Comparison of ENCODE assay signal across 19 cellular contexts in genomic region chr7:140596751-140597424, GRCh38. TPM values are rescaled to one million over a fixed set of nuclear protein-coding genes. Genes with fewer than 3 reads are reported as not detected.
DNase-seq lines count a peak whose midpoint lies in the region; ATAC-seq, FAIRE-seq and TF ChIP-seq lines count a peak whose summit lies in the region.
"Had no signal": no experiment of that assay in that cellular context is flagged by ENCODE, and none has a peak within 500 bp of the region (broad histone marks: within the 10 kb centered on the region; RNA-seq: fewer than 3 reads in every experiment).

No MANE protein-coding gene starts in this region.

- in situ Hi-C loops in K562 (cut with MboI) (no loop called here), GM13976 (cut with MboI; ENCODE audit: low sequenced_read_pairs, unreplicated experiment) (no loop called here)

- H3K4me3 ChIP-seq in K562 (no peak overlapping the region), right atrium auricular region (no peak overlapping the region)
- H3K4me3 ChIP-seq: SJCRH30 had no signal

- no peak overlapping the region for H2AFZ ChIP-seq in K562 (ENCODE audit: low read depth, low read length)

- H3K27me3 Mint-ChIP-seq in naive thymus-derived CD8-positive, alpha-beta T cell: peaks cover 0 to 16% (median 7%) of the 10 kb centered on the region in 5 donors

- CTCF ChIA-PET in K562 (lab: Yijun Ruan, JAX; ENCODE audit: low intra/inter-chr PET ratio): no interaction called here

- H3K36me3 Mint-ChIP-seq in naive thymus-derived CD8-positive, alpha-beta T cell: peaks cover 0 to 1% (median 0%) of the 10 kb centered on the region in 3 donors
- H3K36me3 Mint-ChIP-seq: CD4-positive, alpha-beta memory T cell; naive thymus-derived CD4-positive, alpha-beta T cell; stimulated activated memory B cell treated with anti-CD40 and anti-IgM and Interleukin-4, amounts not matched to agents 10 μg/mL and 1 μg/mL and 100 μg/mL, for 72 hours had no signal

- no peak for TF ChIP-seq POLR2A in K562 (conservative IDR thresholded peaks at IDR 0.05)

- peak; percentile 54 for DNase-seq in DMS 273 (lab: John Stamatoyannopoulos, UW; ENCODE audit: unreplicated experiment)
- no peak for DNase-seq in DMS 273 treated with DMSO at 0.1 percent for 48 hours (lab: John Stamatoyannopoulos, UW)
- no peak for DNase-seq in K562 (ENCODE audit: extremely low read depth in 1 of 4, low spot score in 3 of 4)
- DNase-seq in right atrium auricular region (ENCODE audit: low spot score): no peak
- DNase-seq in stromal cell of bone marrow (ENCODE audit: low read depth): peak; percentile 66
- no peak for DNase-seq in naive thymus-derived CD8-positive, alpha-beta T cell
- no peak for DNase-seq in stimulated activated naive CD4-positive, alpha-beta T cell treated with Interleukin-2 at 50 U/mL for 16 hours (lab: John Stamatoyannopoulos, UW)
- DNase-seq in GM13976 (ENCODE audit: low spot score): no peak
- DNase-seq: activated CD8-positive, alpha-beta T cell treated with anti-CD3 and anti-CD28 coated beads, Interleukin-2, amount 10 ng/mL, durations not matched to agents 7 days and 5 days; anterior cingulate cortex; CD4-positive, alpha-beta memory T cell; Kasumi-1; naive thymus-derived CD4-positive, alpha-beta T cell; NCI-H1930; NK-92 treated with Interleukin-12 subunit alpha and Interleukin-12 subunit beta, amount 100 ng/mL, for 24 hours had no signal

- TF ChIP-seq EP300 in K562 (IDR thresholded peaks at IDR 0.05; ENCODE audit: low read length): no peak

- H3K4me2 ChIP-seq in K562 (ENCODE audit: insufficient read depth, low read length): no peak overlapping the region

- no peak for TF ChIP-seq RAD21 in K562 (CRISPR knock-in tag; conservative IDR thresholded peaks at IDR 0.05 in 1 of 2, IDR thresholded peaks at IDR 0.05 in 1 of 2)

- no peak for TF ChIP-seq CTCF in K562 (IDR thresholded peaks at IDR 0.05 in 2 of 3, conservative IDR thresholded peaks at IDR 0.05 in 1 of 3; ENCODE audit: insufficient read depth in 2 of 3, low read depth in 1 of 3, low read length in 3 of 3)
- TF ChIP-seq CTCF in right atrium auricular region (IDR thresholded peaks at IDR 0.05): no peak
- no peak for TF ChIP-seq CTCF in GM13976 (IDR thresholded peaks at IDR 0.05; ENCODE audit: borderline replicate concordance, control extremely low read depth, extremely low read depth, insufficient read depth, missing control alignments)

- H3K4me3 Mint-ChIP-seq in naive thymus-derived CD8-positive, alpha-beta T cell: no peak overlapping the region
- H3K4me3 Mint-ChIP-seq: activated CD8-positive, alpha-beta T cell treated with anti-CD3 and anti-CD28 coated beads, Interleukin-2, amount 10 ng/mL, durations not matched to agents 7 days and 5 days; CD4-positive, alpha-beta memory T cell; naive thymus-derived CD4-positive, alpha-beta T cell; stimulated activated memory B cell treated with anti-CD40 and anti-IgM and Interleukin-4, amounts not matched to agents 10 μg/mL and 1 μg/mL and 100 μg/mL, for 72 hours had no signal

- no peak overlapping the region for H3K9ac ChIP-seq in K562 (ENCODE audit: insufficient read depth in 1 of 2, low read depth in 2 of 2, low read length in 2 of 2)

- H3K9me3 Mint-ChIP-seq in naive thymus-derived CD8-positive, alpha-beta T cell: no peaks in the 10 kb centered on the region
- H3K9me3 Mint-ChIP-seq: CD4-positive, alpha-beta memory T cell; naive thymus-derived CD4-positive, alpha-beta T cell; stimulated activated memory B cell treated with anti-CD40 and anti-IgM and Interleukin-4, amounts not matched to agents 10 μg/mL and 1 μg/mL and 100 μg/mL, for 72 hours had no signal

- 3% methylated on average over 6 of the region's 6 CpGs for whole genome bisulfite sequencing in K562 (ENCODE audit: insufficient coverage, low coverage, missing lambda C conversion rate)

- H3K79me2 ChIP-seq in K562 (ENCODE audit: control insufficient read depth, insufficient read depth, low read length): no peaks in the 10 kb centered on the region

- no peaks in the 10 kb centered on the region for H3K9me1 ChIP-seq in K562 (ENCODE audit: control insufficient read depth, insufficient read depth, low read length)

- POLR2A ChIA-PET in K562 (lab: Yijun Ruan, JAX): interaction anchor here (1.1 to 2.3 kb wide), 2 partner anchors 10 to 118 kb away, joined by 3 to 9 read pairs; no protein-coding TSS in a partner anchor
- POLR2A ChIA-PET in naive thymus-derived CD8-positive, alpha-beta T cell (lab: Charles Lee): no interaction called here

- H3K36me3 ChIP-seq in K562 (ENCODE audit: control insufficient read depth, insufficient read depth, low read length) (no peaks in the 10 kb centered on the region), right atrium auricular region (no peaks in the 10 kb centered on the region)
- H3K36me3 ChIP-seq: SJCRH30 had no signal

- ATAC-seq in K562: no peak
- ATAC-seq in naive thymus-derived CD8-positive, alpha-beta T cell: no peak
- ATAC-seq: activated CD8-positive, alpha-beta T cell treated with anti-CD3 and anti-CD28 coated beads, Interleukin-2, amount 10 ng/mL, durations not matched to agents 7 days and 5 days; HCT116; naive thymus-derived CD4-positive, alpha-beta T cell; stimulated activated memory B cell treated with anti-CD40 and anti-IgM and Interleukin-4, amounts not matched to agents 10 μg/mL and 1 μg/mL and 100 μg/mL, for 72 hours had no signal

- intact Hi-C loops in K562 (cut with micrococcal nuclease): loop anchor here (5.0 kb wide), 2 partner anchors 80 to 120 kb away; partner anchors contain the start of gene MKRN1

- no peak overlapping the region for H3K27ac Mint-ChIP-seq in naive thymus-derived CD8-positive, alpha-beta T cell
- H3K27ac Mint-ChIP-seq: activated CD8-positive, alpha-beta T cell treated with anti-CD3 and anti-CD28 coated beads, Interleukin-2, amount 10 ng/mL, durations not matched to agents 7 days and 5 days; naive thymus-derived CD4-positive, alpha-beta T cell; stimulated activated memory B cell treated with anti-CD40 and anti-IgM and Interleukin-4, amounts not matched to agents 10 μg/mL and 1 μg/mL and 100 μg/mL, for 72 hours had no signal

- peaks cover 5 to 12% (median 9%) of the 10 kb centered on the region in 4 donors for H3K4me1 Mint-ChIP-seq in naive thymus-derived CD8-positive, alpha-beta T cell

- H3K9me3 ChIP-seq in K562 (replicated peaks; ENCODE audit: control insufficient read depth, insufficient read depth, low read depth, low read length) (no peaks in the 10 kb centered on the region), right atrium auricular region (no peaks in the 10 kb centered on the region)
- H3K9me3 ChIP-seq: SJCRH30 had no signal

- FAIRE-seq in K562 (lab: Jason Lieb, UNC): no peak

- H3K4me1 ChIP-seq in K562 (replicated peaks in 1 of 2; ENCODE audit: control insufficient read depth in 2 of 2, insufficient read depth in 2 of 2, low read length in 2 of 2): no peaks in the 10 kb centered on the region
- H3K4me1 ChIP-seq in right atrium auricular region: peaks cover 0 to 20% of the 10 kb centered on the region in 2 donors

- peaks cover 3% of the 10 kb centered on the region; the same call in 1 of the 2 replicates for H4K20me1 ChIP-seq in K562 (replicated peaks; ENCODE audit: control insufficient read depth, insufficient read depth, low read length)

- no TSS peak for BruUV-seq in K562 (replicated peaks; lab: Mats Ljungman, UMichigan)

- H3K27me3 ChIP-seq in K562 (ENCODE audit: control insufficient read depth in 2 of 2, insufficient read depth in 2 of 2, low read length in 2 of 2): peaks cover 47 to 58% of the 10 kb centered on the region in 2 experiments
- no peaks in the 10 kb centered on the region for H3K27me3 ChIP-seq in right atrium auricular region
- H3K27me3 ChIP-seq: SJCRH30 had no signal

- H3K27ac ChIP-seq in K562 (ENCODE audit: extremely low read depth, low read depth, low read length): no peak overlapping the region
- peak overlapping the region; percentile 40 to 58 for H3K27ac ChIP-seq in right atrium auricular region
- H3K27ac ChIP-seq: 22Rv1, SJCRH30 had no signal

TF ChIP-seq in K562, 482 proteins besides CTCF, POLR2A, EP300 and RAD21 (continues in another document):
- TF ChIP-seq CBX2 (IDR thresholded peaks at IDR 0.05; ENCODE audit: insufficient read depth, low read length, poor library complexity, severe bottlenecking) (peak; percentile 51), TFE3 (CRISPR knock-in tag; IDR thresholded peaks at IDR 0.05) (peak; percentile 67; the same call in 1 of the 2 replicates)

RNA-seq across cellular contexts. Expression of gene DENND2A, which starts 43.7 kb away (rescaled TPM):
- not detected in 2 replicates for total RNA-seq in K562 (2011; cell fraction: chromatin; rRNA removed; ENCODE audit: low replicate concordance)
- not detected in 2 replicates for total RNA-seq in K562 (2011; cell fraction: nucleolus; rRNA removed)
- total RNA-seq in K562 (2011; cell fraction: nucleoplasm; rRNA removed): not detected in 2 replicates
- total RNA-seq in K562 (2014; rRNA removed) (not detected in 2 replicates), K562 (2014; rRNA removed; fragmentation: Illumina TruSeq; extraction: Trizol) (not detected in 2 replicates), K562 (2015; rRNA removed; fragmentation: Illumina TruSeq; extraction: Trizol) (not detected in 2 replicates), K562 (2021) (0.16 TPM in 1 of 2 replicates, not detected in the other), right atrium auricular region (10 to 100 TPM in 1 of 2 donors, 1 to 10 TPM in 1; 9.2 to 10.5 TPM)
- polyA plus RNA-seq in K562 (2011; rRNA removed) (not detected in 2 replicates), K562 (2014; fragmentation: Illumina TruSeq; extraction: Trizol) (not detected in 2 replicates), K562 (2014; fragmentation: Nextera tagmentation; extraction: Ambion mirVana) (not detected), K562 (2014; rRNA removed) (not detected in 2 replicates)
- polyA plus RNA-seq in K562 (2011; cell fraction: cytosol; rRNA removed): not detected in 2 replicates
- polyA plus RNA-seq in K562 (2011; cell fraction: nucleus; rRNA removed): 0.18 TPM in 1 of 2 replicates, not detected in the other
- not detected in 2 replicates for polyA plus RNA-seq in K562 (2012)
- not detected in 2 replicates for polyA minus RNA-seq in K562 (2011; rRNA and poly(A)+ RNA removed)
- not detected in 2 replicates for polyA minus RNA-seq in K562 (2011; cell fraction: cytosol; rRNA and poly(A)+ RNA removed)
- polyA minus RNA-seq in K562 (2011; cell fraction: nucleus; rRNA and poly(A)+ RNA removed): not detected in 2 replicates
- under 1 TPM in 1 of 2 experiments, not detected in 1; 0.10 TPM for total RNA-seq in naive thymus-derived CD8-positive, alpha-beta T cell
- polyA plus RNA-seq in naive thymus-derived CD8-positive, alpha-beta T cell: not detected
- total RNA-seq: activated CD8-positive, alpha-beta T cell treated with anti-CD3 and anti-CD28 coated beads, Interleukin-2, amount 10 ng/mL, durations not matched to agents 7 days and 5 days; CD4-positive, alpha-beta memory T cell; naive thymus-derived CD4-positive, alpha-beta T cell had no signal
- polyA plus RNA-seq: CD4-positive, alpha-beta memory T cell; naive thymus-derived CD4-positive, alpha-beta T cell had no signal

Comparison
In these comparisons a context has a peak if more than half of its experiments do, and no peak if none do; other contexts are left out.
1. DNase-seq: peak in DMS 273 (single experiment) and stromal cell of bone marrow (single experiment); none in DMS 273 treated with DMSO at 0.1 percent for 48 hours (single experiment), K562 (0 of 4), right atrium auricular region (single experiment), naive thymus-derived CD8-positive, alpha-beta T cell (0 of 10), stimulated activated naive CD4-positive, alpha-beta T cell treated with Interleukin-2 at 50 U/mL for 16 hours (single experiment) and GM13976 (single experiment).
2. RNA of gene DENND2A, which starts 43.7 kb away (total RNA-seq): 9.2 to 10.5 TPM in right atrium auricular region; 0.10 TPM in naive thymus-derived CD8-positive, alpha-beta T cell and 0.16 TPM in K562; every median in the first group is over 4 times any median in the second.